Comparison of ENCODE assay signal across 9 cellular contexts in the genomic region with DNA sequence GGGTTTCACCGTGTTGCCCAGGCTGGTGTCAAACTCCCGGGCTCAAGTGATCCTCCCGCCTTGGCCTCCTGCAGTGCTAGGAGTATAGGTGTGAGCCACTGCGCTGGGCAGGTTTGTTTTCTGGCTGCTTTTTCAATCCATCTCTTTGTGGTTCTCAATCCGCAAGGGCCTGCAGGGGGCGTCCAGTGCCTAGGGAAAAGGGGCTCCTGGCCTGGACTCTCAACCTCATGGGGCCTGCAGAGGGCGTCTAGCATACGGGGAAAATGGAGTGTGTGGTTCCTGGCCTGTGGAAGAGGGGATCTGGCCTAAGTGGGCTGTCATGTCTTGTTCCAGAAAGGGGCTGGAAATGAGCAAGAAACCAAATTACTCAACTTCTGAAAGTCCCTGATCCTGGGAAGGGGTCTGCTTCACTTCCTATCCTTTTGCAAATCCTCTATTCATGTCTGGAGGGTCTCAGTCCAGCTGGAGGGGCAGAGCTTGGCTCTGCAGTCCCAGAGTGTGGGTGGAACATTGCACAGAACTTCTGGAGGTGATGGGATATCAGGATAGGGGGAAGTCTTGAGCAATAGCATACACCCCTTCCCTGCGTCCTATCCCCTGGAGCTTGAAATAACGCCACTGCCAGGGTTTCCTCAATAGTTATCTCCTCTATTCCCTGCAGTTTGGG. TPM values are rescaled to one million over a fixed set of nuclear protein-coding genes. Genes with fewer than 3 reads are reported as not detected.
DNase-seq lines count a peak whose midpoint lies in the region; ATAC-seq, FAIRE-seq and TF ChIP-seq lines count a peak whose summit lies in the region.
"Had no signal": no experiment of that assay in that cellular context is flagged by ENCODE, and none has a peak within 500 bp of the region (broad histone marks: within the 10 kb centered on the region; RNA-seq: fewer than 3 reads in every experiment).

No MANE protein-coding gene starts in this region.

- dilution Hi-C loops in keratinocyte (cut with MboI; ENCODE audit: extremely low pct_ligation_motif_present, low sequenced_read_pairs): no loop called here

- H3K4me3 ChIP-seq in K562 (no peak overlapping the region), keratinocyte (ENCODE audit: control insufficient read depth in 2 of 3, extremely low read depth in 1 of 3, insufficient read depth in 2 of 3, low read depth in 1 of 3, low read length in 3 of 3) (no peak overlapping the region)

- no peak for TF ChIP-seq EP300 in K562 (IDR thresholded peaks at IDR 0.05; ENCODE audit: low read length)

- H3K27me3 ChIP-seq in K562 (ENCODE audit: control insufficient read depth in 2 of 2, insufficient read depth in 2 of 2, low read length in 2 of 2) (no peaks in the 10 kb centered on the region), keratinocyte (ENCODE audit: control insufficient read depth, extremely low read depth, insufficient read depth, low read length) (no peaks in the 10 kb centered on the region)

- H3K4me3 Mint-ChIP-seq in T-helper 17 cell: no peak overlapping the region

- no peaks in the 10 kb centered on the region for H3K36me3 Mint-ChIP-seq in T-helper 17 cell (ENCODE audit: low read depth)

- peak; percentile 48 to 76 for TF ChIP-seq RAD21 in K562 (CRISPR knock-in tag; conservative IDR thresholded peaks at IDR 0.05 in 1 of 2, IDR thresholded peaks at IDR 0.05 in 1 of 2)

- H3K9ac ChIP-seq in K562 (ENCODE audit: insufficient read depth in 1 of 2, low read depth in 2 of 2, low read length in 2 of 2): no peak overlapping the region; a peak in 1 of 4 replicates
- no peak overlapping the region for H3K9ac ChIP-seq in keratinocyte (ENCODE audit: control insufficient read depth, extremely low read depth, insufficient read depth, low read length)

- no peaks in the 10 kb centered on the region for H3K27me3 Mint-ChIP-seq in T-helper 17 cell

- H3K4me1 ChIP-seq in K562 (replicated peaks in 1 of 2; ENCODE audit: control insufficient read depth in 2 of 2, insufficient read depth in 2 of 2, low read length in 2 of 2) (peaks cover 0 to 4% of the 10 kb centered on the region in 2 experiments; a peak in 1 of 5 replicates), keratinocyte (ENCODE audit: control insufficient read depth, extremely low read depth, insufficient read depth, low read length) (no peaks in the 10 kb centered on the region)

- no TSS peak for BruUV-seq in K562 (replicated peaks; lab: Mats Ljungman, UMichigan)

- intact Hi-C loops in K562 (cut with micrococcal nuclease): loop anchor here (1.0 kb wide), 1 partner anchor 27 kb away; no protein-coding TSS in a partner anchor

- POLR2A ChIA-PET in K562 (lab: Yijun Ruan, JAX): interaction anchor here (1.1 kb wide), 2 partner anchors 12 to 23 kb away, joined by 3 read pairs; no protein-coding TSS in a partner anchor

- CTCF ChIA-PET in K562 (lab: Yijun Ruan, JAX; ENCODE audit: low intra/inter-chr PET ratio): interaction anchor here (0.6 to 3.1 kb wide), 2 partner anchors 27 to 1240 kb away, joined by 6 to 20 read pairs; no protein-coding TSS in a partner anchor

- H4K20me1 ChIP-seq in K562 (replicated peaks; ENCODE audit: control insufficient read depth, insufficient read depth, low read length) (no peaks in the 10 kb centered on the region), keratinocyte (ENCODE audit: control insufficient read depth, extremely low read depth, insufficient read depth, low read length) (no peaks in the 10 kb centered on the region)

- peak; percentile 57 for DNase-seq in NCI-H345 (lab: John Stamatoyannopoulos, UW)
- DNase-seq in NCI-H345 treated with DMSO at 0.1 percent for 48 hours (lab: John Stamatoyannopoulos, UW; ENCODE audit: unreplicated experiment): no peak
- peak; percentile 89 for DNase-seq in NCI-H1092 (lab: John Stamatoyannopoulos, UW)
- peak; percentile 16 to 26 (median 26) for DNase-seq in T-helper 17 cell
- peak; percentile 68 to 85 (median 76) for DNase-seq in K562 (ENCODE audit: extremely low read depth in 1 of 4, low spot score in 3 of 4)
- no peak for DNase-seq in keratinocyte (ENCODE audit: low read depth, low spot score)
- DNase-seq in stimulated activated CD4-positive, alpha-beta T cell treated with anti-CD3 and anti-CD28 coated beads, TNF-alpha, amount 100 ng/mL, for 4 hours (ENCODE audit: low read depth in 3 of 3): peak; percentile 29 to 42 (median 30)

- no peak overlapping the region for H3K27ac Mint-ChIP-seq in T-helper 17 cell

- H3K4me2 ChIP-seq in K562 (ENCODE audit: insufficient read depth, low read length) (no peak overlapping the region), keratinocyte (ENCODE audit: control insufficient read depth, extremely low read depth, insufficient read depth, low read depth, low read length) (no peak overlapping the region)

- FAIRE-seq in K562 (lab: Jason Lieb, UNC): peak; percentile 91
- FAIRE-seq in keratinocyte (lab: Jason Lieb, UNC): no peak
- FAIRE-seq: endometrium had no signal

- H3K79me2 ChIP-seq in K562 (ENCODE audit: control insufficient read depth, insufficient read depth, low read length) (no peaks in the 10 kb centered on the region), keratinocyte (ENCODE audit: control insufficient read depth, insufficient read depth, low read length) (peaks cover 3% of the 10 kb centered on the region)

- peak; percentile 75 for ATAC-seq in T-helper 17 cell
- peak; percentile 100 for ATAC-seq in K562
- ATAC-seq in GM21737 (IDR thresholded peaks at IDR 0.05; ENCODE audit: unreplicated experiment): no peak

- no peak overlapping the region for H3K27ac ChIP-seq in K562 (ENCODE audit: extremely low read depth, low read depth, low read length)
- no peak overlapping the region for H3K27ac ChIP-seq in keratinocyte (ENCODE audit: control insufficient read depth, insufficient read depth, low read length)

- WGBS in K562 (ENCODE audit: insufficient coverage, low coverage, missing lambda C conversion rate): 26% methylated on average over 8 of the region's 10 CpGs

- in situ Hi-C loops in K562 (cut with MboI): no loop called here

- no peaks in the 10 kb centered on the region for H3K9me1 ChIP-seq in K562 (ENCODE audit: control insufficient read depth, insufficient read depth, low read length)
- no peaks in the 10 kb centered on the region for H3K9me1 ChIP-seq in keratinocyte (ENCODE audit: control insufficient read depth, extremely low read depth, insufficient read depth, low read length)

- no peaks in the 10 kb centered on the region for H3K36me3 ChIP-seq in K562 (ENCODE audit: control insufficient read depth, insufficient read depth, low read length)
- H3K36me3 ChIP-seq in keratinocyte (ENCODE audit: control insufficient read depth in 2 of 2, extremely low read depth in 1 of 2, insufficient read depth in 2 of 2, low read length in 2 of 2): peaks cover 4 to 5% of the 10 kb centered on the region in 2 experiments

- H3K4me1 Mint-ChIP-seq in T-helper 17 cell: peaks cover 5% of the 10 kb centered on the region

- TF ChIP-seq POLR2A in K562 (conservative IDR thresholded peaks at IDR 0.05): no peak

- H2AFZ ChIP-seq in K562 (ENCODE audit: low read depth, low read length) (peak overlapping the region; percentile 76), keratinocyte (ENCODE audit: control insufficient read depth, low read length) (no peak overlapping the region)

- TF ChIP-seq CTCF in K562 (IDR thresholded peaks at IDR 0.05 in 2 of 3, conservative IDR thresholded peaks at IDR 0.05 in 1 of 3; ENCODE audit: insufficient read depth in 2 of 3, low read depth in 1 of 3, low read length in 3 of 3) (peak; percentile 85 to 99 (median 99)), keratinocyte (optimal IDR thresholded peaks at IDR 0.05 in 1 of 3, IDR thresholded peaks at IDR 0.05 in 1 of 3, conservative IDR thresholded peaks at IDR 0.05 in 1 of 3; ENCODE audit: extremely low read depth in 1 of 3, insufficient read depth in 2 of 3, low read length in 3 of 3) (peak; percentile 39 to 45 (median 43))

- H3K9me3 ChIP-seq in T-helper 17 cell (ENCODE audit: control insufficient read depth, low read length, poor library complexity, severe bottlenecking): no peaks in the 10 kb centered on the region
- H3K9me3 ChIP-seq in K562 (replicated peaks; ENCODE audit: control insufficient read depth, insufficient read depth, low read depth, low read length): no peaks in the 10 kb centered on the region
- no peaks in the 10 kb centered on the region for H3K9me3 ChIP-seq in keratinocyte (ENCODE audit: control insufficient read depth, low read depth, low read length)

RNA-seq across cellular contexts. Expression of gene CCL27, which starts 12.7 kb away (rescaled TPM):
- total RNA-seq in T-helper 17 cell (not detected), K562 (2014; rRNA removed) (0.49 TPM in 1 of 2 replicates, not detected in the other), K562 (2014; rRNA removed; fragmentation: Illumina TruSeq; extraction: Trizol) (not detected in 2 replicates), K562 (2015; rRNA removed; fragmentation: Illumina TruSeq; extraction: Trizol) (not detected in 2 replicates), K562 (2021) (0.20 TPM in 1 of 2 replicates, not detected in the other)
- total RNA-seq in K562 (2011; cell fraction: chromatin; rRNA removed; ENCODE audit: low replicate concordance): 0.69 TPM in 1 of 2 replicates, not detected in the other
- total RNA-seq in K562 (2011; cell fraction: nucleolus; rRNA removed): not detected in 2 replicates
- not detected in 2 replicates for total RNA-seq in K562 (2011; cell fraction: nucleoplasm; rRNA removed)
- polyA plus RNA-seq in K562 (2011; rRNA removed) (0.30 TPM in 1 of 2 replicates, not detected in the other), K562 (2014; fragmentation: Illumina TruSeq; extraction: Trizol) (0.34 TPM in 1 of 2 replicates, not detected in the other), K562 (2014; fragmentation: Nextera tagmentation; extraction: Ambion mirVana) (under 1 TPM in 1 of 2 experiments, not detected in 1; 0.10 TPM), K562 (2014; rRNA removed) (0.30 and 0.53 TPM in 2 replicates), keratinocyte (0.46 to 1.1 TPM (median 1.1 TPM) in 3 replicates)
- polyA plus RNA-seq in K562 (2011; cell fraction: cytosol; rRNA removed): 0.27 TPM in 1 of 2 replicates, not detected in the other
- polyA plus RNA-seq in K562 (2011; cell fraction: nucleus; rRNA removed): 0.26 and 0.39 TPM in 2 replicates
- 0.54 and 0.62 TPM in 2 replicates for polyA plus RNA-seq in K562 (2012)
- polyA minus RNA-seq in K562 (2011; rRNA and poly(A)+ RNA removed): not detected in 2 replicates
- polyA minus RNA-seq in K562 (2011; cell fraction: cytosol; rRNA and poly(A)+ RNA removed): not detected in 2 replicates
- not detected in 2 replicates for polyA minus RNA-seq in K562 (2011; cell fraction: nucleus; rRNA and poly(A)+ RNA removed)
- not detected for polyA plus RNA-seq in keratinocyte (2011; ENCODE audit: low read depth)
- 1.5 and 1.9 TPM in 2 replicates for polyA plus RNA-seq in keratinocyte (2011; cell fraction: cytosol; rRNA removed)
- polyA plus RNA-seq in keratinocyte (2011; cell fraction: nucleus; rRNA removed): 0.60 and 0.89 TPM in 2 replicates
- polyA plus RNA-seq in keratinocyte (2012; ENCODE audit: low replicate concordance): 1.1 and 2.4 TPM in 2 replicates
- polyA minus RNA-seq in keratinocyte: 0.96 to 6.9 TPM (median 2.8 TPM) in 3 replicates
- polyA minus RNA-seq in keratinocyte (2011; cell fraction: cytosol; rRNA and poly(A)+ RNA removed): not detected
- polyA minus RNA-seq in keratinocyte (2011; cell fraction: nucleus; rRNA and poly(A)+ RNA removed): not detected in 2 replicates

RNA-seq across cellular contexts. Expression of gene CCL19, which starts 15.9 kb away (rescaled TPM):
- total RNA-seq in T-helper 17 cell (not detected), K562 (2014; rRNA removed) (not detected in 2 replicates), K562 (2014; rRNA removed; fragmentation: Illumina TruSeq; extraction: Trizol) (not detected in 2 replicates), K562 (2015; rRNA removed; fragmentation: Illumina TruSeq; extraction: Trizol) (not detected in 2 replicates), K562 (2021) (not detected in 2 replicates)
- not detected in 2 replicates for total RNA-seq in K562 (2011; cell fraction: chromatin; rRNA removed; ENCODE audit: low replicate concordance)
- total RNA-seq in K562 (2011; cell fraction: nucleolus; rRNA removed): not detected in 2 replicates
- not detected in 2 replicates for total RNA-seq in K562 (2011; cell fraction: nucleoplasm; rRNA removed)
- polyA plus RNA-seq in K562 (2011; rRNA removed) (not detected in 2 replicates), K562 (2014; fragmentation: Illumina TruSeq; extraction: Trizol) (not detected in 2 replicates), K562 (2014; fragmentation: Nextera tagmentation; extraction: Ambion mirVana) (not detected), K562 (2014; rRNA removed) (not detected in 2 replicates), keratinocyte (not detected in 3 replicates)
- polyA plus RNA-seq in K562 (2011; cell fraction: cytosol; rRNA removed): not detected in 2 replicates
- not detected in 2 replicates for polyA plus RNA-seq in K562 (2011; cell fraction: nucleus; rRNA removed)
- not detected in 2 replicates for polyA plus RNA-seq in K562 (2012)
- polyA minus RNA-seq in K562 (2011; rRNA and poly(A)+ RNA removed): not detected in 2 replicates
- polyA minus RNA-seq in K562 (2011; cell fraction: cytosol; rRNA and poly(A)+ RNA removed): not detected in 2 replicates
- polyA minus RNA-seq in K562 (2011; cell fraction: nucleus; rRNA and poly(A)+ RNA removed): not detected in 2 replicates
- polyA plus RNA-seq in keratinocyte (2011; ENCODE audit: low read depth): not detected
- not detected in 2 replicates for polyA plus RNA-seq in keratinocyte (2011; cell fraction: cytosol; rRNA removed)
- polyA plus RNA-seq in keratinocyte (2011; cell fraction: nucleus; rRNA removed): not detected in 2 replicates
- not detected in 2 replicates for polyA plus RNA-seq in keratinocyte (2012; ENCODE audit: low replicate concordance)
- not detected in 3 replicates for polyA minus RNA-seq in keratinocyte
- not detected for polyA minus RNA-seq in keratinocyte (2011; cell fraction: cytosol; rRNA and poly(A)+ RNA removed)
- polyA minus RNA-seq in keratinocyte (2011; cell fraction: nucleus; rRNA and poly(A)+ RNA removed): not detected in 2 replicates

RNA-seq across cellular contexts. Expression of gene IL11RA, which starts 23.2 kb away (rescaled TPM):
- total RNA-seq in T-helper 17 cell (100 to 1,000 TPM; 168 to 195 TPM), K562 (2014; rRNA removed) (2.1 and 3.1 TPM in 2 replicates), K562 (2014; rRNA removed; fragmentation: Illumina TruSeq; extraction: Trizol) (1.7 and 2.0 TPM in 2 replicates), K562 (2015; rRNA removed; fragmentation: Illumina TruSeq; extraction: Trizol) (1.7 and 3.1 TPM in 2 replicates), K562 (2021) (4.0 and 4.3 TPM in 2 replicates)
- 11.2 and 20.6 TPM in 2 replicates for total RNA-seq in K562 (2011; cell fraction: chromatin; rRNA removed; ENCODE audit: low replicate concordance)
- total RNA-seq in K562 (2011; cell fraction: nucleolus; rRNA removed): 14.7 and 17.2 TPM in 2 replicates
- total RNA-seq in K562 (2011; cell fraction: nucleoplasm; rRNA removed): 14.7 and 19.7 TPM in 2 replicates
- polyA plus RNA-seq in K562 (2011; rRNA removed) (4.3 and 5.6 TPM in 2 replicates), K562 (2014; fragmentation: Illumina TruSeq; extraction: Trizol) (2.5 and 2.8 TPM in 2 replicates), K562 (2014; fragmentation: Nextera tagmentation; extraction: Ambion mirVana) (under 1 TPM; 0.11 to 0.36 TPM), K562 (2014; rRNA removed) (5.8 and 5.9 TPM in 2 replicates), keratinocyte (1.7 to 7.6 TPM (median 3.1 TPM) in 3 replicates)
- polyA plus RNA-seq in K562 (2011; cell fraction: cytosol; rRNA removed): 4.4 and 8.1 TPM in 2 replicates
- polyA plus RNA-seq in K562 (2011; cell fraction: nucleus; rRNA removed): 25.1 and 38.5 TPM in 2 replicates
- 3.8 and 9.7 TPM in 2 replicates for polyA plus RNA-seq in K562 (2012)
- polyA minus RNA-seq in K562 (2011; rRNA and poly(A)+ RNA removed): 1.5 and 1.9 TPM in 2 replicates
- polyA minus RNA-seq in K562 (2011; cell fraction: cytosol; rRNA and poly(A)+ RNA removed): 1.5 and 2.3 TPM in 2 replicates
- 5.5 and 7.6 TPM in 2 replicates for polyA minus RNA-seq in K562 (2011; cell fraction: nucleus; rRNA and poly(A)+ RNA removed)
- 1.1 TPM for polyA plus RNA-seq in keratinocyte (2011; ENCODE audit: low read depth)
- polyA plus RNA-seq in keratinocyte (2011; cell fraction: cytosol; rRNA removed): 0.67 and 0.83 TPM in 2 replicates
- 23.1 and 31.3 TPM in 2 replicates for polyA plus RNA-seq in keratinocyte (2011; cell fraction: nucleus; rRNA removed)
- polyA plus RNA-seq in keratinocyte (2012; ENCODE audit: low replicate concordance): 2.3 and 3.5 TPM in 2 replicates
- 1.5 to 5.0 TPM (median 2.5 TPM) in 3 replicates for polyA minus RNA-seq in keratinocyte
- polyA minus RNA-seq in keratinocyte (2011; cell fraction: cytosol; rRNA and poly(A)+ RNA removed): 1.5 TPM
- polyA minus RNA-seq in keratinocyte (2011; cell fraction: nucleus; rRNA and poly(A)+ RNA removed): 5.7 and 6.4 TPM in 2 replicates

RNA-seq across cellular contexts. Expression of gene GALT, which starts 28.7 kb away (rescaled TPM):
- 100 to 1,000 TPM; 155 to 208 TPM for total RNA-seq in T-helper 17 cell
- total RNA-seq in K562 (2011; cell fraction: chromatin; rRNA removed; ENCODE audit: low replicate concordance): 86.9 and 193 TPM in 2 replicates
- 111 and 114 TPM in 2 replicates for total RNA-seq in K562 (2011; cell fraction: nucleolus; rRNA removed)
- 82.7 and 90.3 TPM in 2 replicates for total RNA-seq in K562 (2011; cell fraction: nucleoplasm; rRNA removed)
- total RNA-seq in K562 (2014; rRNA removed): 15.6 and 16.6 TPM in 2 replicates
- total RNA-seq in K562 (2014; rRNA removed; fragmentation: Illumina TruSeq; extraction: Trizol): 4.4 and 7.3 TPM in 2 replicates
- total RNA-seq in K562 (2015; rRNA removed; fragmentation: Illumina TruSeq; extraction: Trizol): 10.5 and 11.8 TPM in 2 replicates
- 19.9 and 21.3 TPM in 2 replicates for total RNA-seq in K562 (2021)
- 12.7 and 22.5 TPM in 2 replicates for polyA plus RNA-seq in K562 (2011; rRNA removed)
- polyA plus RNA-seq in K562 (2011; cell fraction: cytosol; rRNA removed): 10.5 and 11.7 TPM in 2 replicates
- 210 and 215 TPM in 2 replicates for polyA plus RNA-seq in K562 (2011; cell fraction: nucleus; rRNA removed)
- polyA plus RNA-seq in K562 (2012): 20.1 and 41.7 TPM in 2 replicates
- 17.0 TPM in 2 replicates for polyA plus RNA-seq in K562 (2014; fragmentation: Illumina TruSeq; extraction: Trizol)
- 10 to 100 TPM; 15.0 to 29.2 TPM for polyA plus RNA-seq in K562 (2014; fragmentation: Nextera tagmentation; extraction: Ambion mirVana)
- 21.1 and 21.6 TPM in 2 replicates for polyA plus RNA-seq in K562 (2014; rRNA removed)
- 7.2 and 9.1 TPM in 2 replicates for polyA minus RNA-seq in K562 (2011; rRNA and poly(A)+ RNA removed)
- polyA minus RNA-seq in K562 (2011; cell fraction: cytosol; rRNA and poly(A)+ RNA removed): 3.7 and 6.9 TPM in 2 replicates
- polyA minus RNA-seq in K562 (2011; cell fraction: nucleus; rRNA and poly(A)+ RNA removed): 51.7 and 65.9 TPM in 2 replicates
- polyA plus RNA-seq in keratinocyte: 30.8 to 52.7 TPM (median 41.8 TPM) in 3 replicates
- 4.7 TPM for polyA plus RNA-seq in keratinocyte (2011; ENCODE audit: low read depth)
- 17.6 and 23.9 TPM in 2 replicates for polyA plus RNA-seq in keratinocyte (2011; cell fraction: cytosol; rRNA removed)
- polyA plus RNA-seq in keratinocyte (2011; cell fraction: nucleus; rRNA removed): 174 and 195 TPM in 2 replicates
- 15.6 and 33.6 TPM in 2 replicates for polyA plus RNA-seq in keratinocyte (2012; ENCODE audit: low replicate concordance)
- 18.9 to 68.5 TPM (median 28.9 TPM) in 3 replicates for polyA minus RNA-seq in keratinocyte
- 8.1 TPM for polyA minus RNA-seq in keratinocyte (2011; cell fraction: cytosol; rRNA and poly(A)+ RNA removed)
- polyA minus RNA-seq in keratinocyte (2011; cell fraction: nucleus; rRNA and poly(A)+ RNA removed): 24.6 and 25.3 TPM in 2 replicates

RNA-seq across cellular contexts. Expression of gene CCL21, which starts 34.8 kb away (rescaled TPM):
- total RNA-seq in T-helper 17 cell: not detected
- total RNA-seq in K562 (2011; cell fraction: chromatin; rRNA removed; ENCODE audit: low replicate concordance): not detected in 2 replicates
- not detected in 2 replicates for total RNA-seq in K562 (2011; cell fraction: nucleolus; rRNA removed)
- not detected in 2 replicates for total RNA-seq in K562 (2011; cell fraction: nucleoplasm; rRNA removed)
- total RNA-seq in K562 (2014; rRNA removed): not detected in 2 replicates
- total RNA-seq in K562 (2014; rRNA removed; fragmentation: Illumina TruSeq; extraction: Trizol): not detected in 2 replicates
- not detected in 2 replicates for total RNA-seq in K562 (2015; rRNA removed; fragmentation: Illumina TruSeq; extraction: Trizol)
- total RNA-seq in K562 (2021): 0.34 TPM in 1 of 2 replicates, not detected in the other
- polyA plus RNA-seq in K562 (2011; rRNA removed): not detected in 2 replicates
- not detected in 2 replicates for polyA plus RNA-seq in K562 (2011; cell fraction: cytosol; rRNA removed)
- polyA plus RNA-seq in K562 (2011; cell fraction: nucleus; rRNA removed): not detected in 2 replicates
- not detected in 2 replicates for polyA plus RNA-seq in K562 (2012)
- polyA plus RNA-seq in K562 (2014; fragmentation: Illumina TruSeq; extraction: Trizol): not detected in 2 replicates
- polyA plus RNA-seq in K562 (2014; fragmentation: Nextera tagmentation; extraction: Ambion mirVana): not detected
- not detected in 2 replicates for polyA plus RNA-seq in K562 (2014; rRNA removed)
- polyA minus RNA-seq in K562 (2011; rRNA and poly(A)+ RNA removed): not detected in 2 replicates
- polyA minus RNA-seq in K562 (2011; cell fraction: cytosol; rRNA and poly(A)+ RNA removed): not detected in 2 replicates
- polyA minus RNA-seq in K562 (2011; cell fraction: nucleus; rRNA and poly(A)+ RNA removed): not detected in 2 replicates
- polyA plus RNA-seq in keratinocyte: not detected in 3 replicates
- not detected for polyA plus RNA-seq in keratinocyte (2011; ENCODE audit: low read depth)
- not detected in 2 replicates for polyA plus RNA-seq in keratinocyte (2011; cell fraction: cytosol; rRNA removed)
- not detected in 2 replicates for polyA plus RNA-seq in keratinocyte (2011; cell fraction: nucleus; rRNA removed)
- polyA plus RNA-seq in keratinocyte (2012; ENCODE audit: low replicate concordance): not detected in 2 replicates
- not detected in 3 replicates for polyA minus RNA-seq in keratinocyte
- polyA minus RNA-seq in keratinocyte (2011; cell fraction: cytosol; rRNA and poly(A)+ RNA removed): not detected
- not detected in 2 replicates for polyA minus RNA-seq in keratinocyte (2011; cell fraction: nucleus; rRNA and poly(A)+ RNA removed)

Comparison
In these comparisons a context has a peak if more than half of its experiments do, and no peak if none do; other contexts are left out.
1. DNase-seq: peak in NCI-H345 (single experiment), NCI-H1092 (single experiment), T-helper 17 cell (3 of 3), K562 (4 of 4) and stimulated activated CD4-positive, alpha-beta T cell treated with anti-CD3 and anti-CD28 coated beads, TNF-alpha, amount 100 ng/mL, for 4 hours (3 of 3); none in NCI-H345 treated with DMSO at 0.1 percent for 48 hours (single experiment) and keratinocyte (single experiment).
2. RNA of gene IL11RA, which starts 23.2 kb away (total RNA-seq): 168 to 195 TPM in T-helper 17 cell; 1.7 to 20.6 TPM in K562; every median in the first group is over 4 times any median in the second.